ENCODE assay signal across 19 cellular contexts in genomic region chr16:47424846-47425245, GRCh38.
"Had no signal": no experiment of that assay in that cellular context is flagged by ENCODE, and none has a peak within 500 bp of the region (broad histone marks: within the 10 kb centered on the region; RNA-seq: fewer than 3 reads in every experiment).

No MANE protein-coding gene starts in this region.

- H3K27ac Mint-ChIP-seq: activated CD4-positive, alpha-beta memory T cell treated with anti-CD3 and anti-CD28 coated beads for 36 hours; activated CD4-positive, alpha-beta T cell treated with anti-CD3 and anti-CD28 coated beads for 36 hours; activated CD8-positive, alpha-beta memory T cell treated with anti-CD3 and anti-CD28 coated beads, Interleukin-2, amount 10 ng/mL, durations not matched to agents 7 days and 5 days; activated naive CD4-positive, alpha-beta T cell treated with anti-CD3 and anti-CD28 coated beads, Interleukin-2, amount 10 ng/mL, durations not matched to agents 7 days and 5 days; activated T-helper 2 cell treated with anti-CD3 and anti-CD28 coated beads, Interferon-gamma antibody, Interleukin-2, Interleukin-4, amounts not matched to agents 10 μg/mL and 5 μg/mL and 100 μg/mL, durations not matched to agents 14 hours and 24 hours and 36 hours; memory B cell; naive thymus-derived CD8-positive, alpha-beta T cell had no signal

- H3K4me3 Mint-ChIP-seq: activated CD4-positive, alpha-beta memory T cell treated with anti-CD3 and anti-CD28 coated beads for 36 hours; activated CD4-positive, alpha-beta T cell treated with anti-CD3 and anti-CD28 coated beads for 36 hours; activated CD8-positive, alpha-beta memory T cell treated with anti-CD3 and anti-CD28 coated beads, Interleukin-2, amount 10 ng/mL, durations not matched to agents 7 days and 5 days; activated naive CD4-positive, alpha-beta T cell treated with anti-CD3 and anti-CD28 coated beads, Interleukin-2, amount 10 ng/mL, durations not matched to agents 7 days and 5 days; memory B cell; naive thymus-derived CD8-positive, alpha-beta T cell had no signal

- H3K4me1 Mint-ChIP-seq: activated CD4-positive, alpha-beta T cell treated with anti-CD3 and anti-CD28 coated beads for 36 hours; activated CD8-positive, alpha-beta memory T cell treated with anti-CD3 and anti-CD28 coated beads, Interleukin-2, amount 10 ng/mL, durations not matched to agents 7 days and 5 days; activated naive CD4-positive, alpha-beta T cell treated with anti-CD3 and anti-CD28 coated beads, Interleukin-2, amount 10 ng/mL, durations not matched to agents 7 days and 5 days; memory B cell had no signal

- DNase-seq: activated CD4-positive, alpha-beta memory T cell treated with anti-CD3 and anti-CD28 coated beads for 36 hours; activated CD4-positive, alpha-beta T cell treated with anti-CD3 and anti-CD28 coated beads for 36 hours; activated CD8-positive, alpha-beta memory T cell treated with anti-CD3 and anti-CD28 coated beads, Interleukin-2, amount 10 ng/mL, durations not matched to agents 7 days and 5 days; activated naive CD4-positive, alpha-beta T cell treated with anti-CD3 and anti-CD28 coated beads, Interleukin-2, amount 10 ng/mL, durations not matched to agents 7 days and 5 days; activated T-cell treated with anti-CD3 and anti-CD28 coated beads, Interleukin-2, amount 50 U/mL, for 1 hour; erythroblast; gastrocnemius medialis; left ventricle myocardium superior; naive thymus-derived CD8-positive, alpha-beta T cell; nucleus accumbens; stimulated activated CD4-positive, alpha-beta T cell treated with anti-CD3 and anti-CD28 coated beads, Interleukin-4, amount 100 ng/mL, for 24 hours; stimulated activated naive CD4-positive, alpha-beta T cell; T1000; tibial artery; uterus; WERI-Rb-1 had no signal

- H3K27me3 Mint-ChIP-seq: activated CD4-positive, alpha-beta memory T cell treated with anti-CD3 and anti-CD28 coated beads for 36 hours; activated CD4-positive, alpha-beta T cell treated with anti-CD3 and anti-CD28 coated beads for 36 hours; activated CD8-positive, alpha-beta memory T cell treated with anti-CD3 and anti-CD28 coated beads, Interleukin-2, amount 10 ng/mL, durations not matched to agents 7 days and 5 days; activated naive CD4-positive, alpha-beta T cell treated with anti-CD3 and anti-CD28 coated beads, Interleukin-2, amount 10 ng/mL, durations not matched to agents 7 days and 5 days; memory B cell; naive thymus-derived CD8-positive, alpha-beta T cell had no signal

- ATAC-seq: activated CD4-positive, alpha-beta T cell treated with anti-CD3 and anti-CD28 coated beads for 36 hours; activated CD8-positive, alpha-beta memory T cell treated with anti-CD3 and anti-CD28 coated beads, Interleukin-2, amount 10 ng/mL, durations not matched to agents 7 days and 5 days; gastrocnemius medialis; left ventricle myocardium superior; naive thymus-derived CD8-positive, alpha-beta T cell had no signal

- H3K9me3 ChIP-seq: gastrocnemius medialis, right atrium auricular region, tibial artery, uterus had no signal
